29 cellular contexts compared by ENCODE assay signal in genomic region chr10:93850484-93851015, GRCh38.
"Had no signal": no experiment of that assay in that cellular context is flagged by ENCODE, and none has a peak within 500 bp of the region (broad histone marks: within the 10 kb centered on the region; RNA-seq: fewer than 3 reads in every experiment).

No MANE protein-coding gene starts in this region.

- H3K4me3 Mint-ChIP-seq: activated CD4-positive, alpha-beta memory T cell treated with anti-CD3 and anti-CD28 coated beads for 36 hours; activated naive CD4-positive, alpha-beta T cell treated with anti-CD3 and anti-CD28 coated beads, Interleukin-2, amount 10 ng/mL, durations not matched to agents 7 days and 5 days; activated naive CD8-positive, alpha-beta T cell treated with anti-CD3 and anti-CD28 coated beads, Interleukin-2, amount 10 ng/mL, durations not matched to agents 7 days and 5 days; activated T-cell treated with anti-CD3 and anti-CD28 coated beads, Interleukin-2, amount 50 U/mL, for 24 hours; endodermal cell; mesothelial cell of epicardium; naive thymus-derived CD4-positive, alpha-beta T cell; neural crest cell; stimulated activated naive B cell treated with anti-CD40 and anti-IgM and Interleukin-4, amounts not matched to agents 10 μg/mL and 1 μg/mL and 100 μg/mL, for 72 hours had no signal

- H3K4me1 ChIP-seq: heart left ventricle, left ventricle myocardium inferior, thyroid gland, upper lobe of right lung had no signal

- H3K4me3 ChIP-seq: heart left ventricle, left ventricle myocardium inferior, stomach, thyroid gland, upper lobe of right lung had no signal

- H3K36me3 ChIP-seq: heart left ventricle, left ventricle myocardium inferior, stomach, thyroid gland, upper lobe of right lung had no signal

- H3K27me3 ChIP-seq: stomach, thyroid gland, upper lobe of right lung had no signal

- ATAC-seq: activated CD4-positive, CD25-positive, alpha-beta regulatory T cell treated with anti-CD3 and anti-CD28 coated beads, Interleukin-2, amount 50 U/mL, for 24 hours; esophagus mucosa; heart left ventricle; naive thymus-derived CD4-positive, alpha-beta T cell; right cardiac atrium; stimulated activated naive B cell treated with anti-CD40 and anti-IgM and Interleukin-4, amounts not matched to agents 10 μg/mL and 1 μg/mL and 100 μg/mL, for 72 hours had no signal

- H3K27ac ChIP-seq: heart left ventricle, left ventricle myocardium inferior, stomach, thyroid gland, VCaP had no signal

- H3K4me1 Mint-ChIP-seq: activated naive CD4-positive, alpha-beta T cell treated with anti-CD3 and anti-CD28 coated beads, Interleukin-2, amount 10 ng/mL, durations not matched to agents 7 days and 5 days; activated naive CD8-positive, alpha-beta T cell treated with anti-CD3 and anti-CD28 coated beads, Interleukin-2, amount 10 ng/mL, durations not matched to agents 7 days and 5 days; naive thymus-derived CD4-positive, alpha-beta T cell; stimulated activated naive B cell treated with anti-CD40 and anti-IgM and Interleukin-4, amounts not matched to agents 10 μg/mL and 1 μg/mL and 100 μg/mL, for 72 hours had no signal

- H3K27ac Mint-ChIP-seq: activated CD4-positive, alpha-beta memory T cell treated with anti-CD3 and anti-CD28 coated beads for 36 hours; activated naive CD4-positive, alpha-beta T cell treated with anti-CD3 and anti-CD28 coated beads, Interleukin-2, amount 10 ng/mL, durations not matched to agents 7 days and 5 days; activated naive CD8-positive, alpha-beta T cell treated with anti-CD3 and anti-CD28 coated beads, Interleukin-2, amount 10 ng/mL, durations not matched to agents 7 days and 5 days; activated T-cell treated with anti-CD3 and anti-CD28 coated beads, Interleukin-2, amount 50 U/mL, for 24 hours; endodermal cell; mesothelial cell of epicardium; naive thymus-derived CD4-positive, alpha-beta T cell; stimulated activated naive B cell treated with anti-CD40 and anti-IgM and Interleukin-4, amounts not matched to agents 10 μg/mL and 1 μg/mL and 100 μg/mL, for 72 hours had no signal

- DNase-seq: activated CD4-positive, alpha-beta memory T cell treated with anti-CD3 and anti-CD28 coated beads for 36 hours; activated CD4-positive, alpha-beta T cell treated with anti-CD3 and anti-CD28 coated beads for 48 hours; activated CD8-positive, alpha-beta memory T cell treated with anti-CD3 and anti-CD28 coated beads, Interleukin-2, amount 50 U/mL, for 48 hours; activated gamma-delta T cell; activated naive CD4-positive, alpha-beta T cell treated with anti-CD3 and anti-CD28 coated beads, Interleukin-2, amount 10 ng/mL, durations not matched to agents 7 days and 5 days; activated naive CD8-positive, alpha-beta T cell treated with anti-CD3 and anti-CD28 coated beads, Interleukin-2, amount 10 ng/mL, durations not matched to agents 7 days and 5 days; activated T-cell treated with anti-CD3 and anti-CD28 coated beads, Interleukin-2, amount 50 U/mL, for 24 hours; amniotic stem cell; caudate nucleus; cortex of kidney; endodermal cell; foreskin fibroblast; heart left ventricle; left ventricle myocardium inferior; mammary epithelial cell; naive thymus-derived CD4-positive, alpha-beta T cell; posterior cingulate gyrus; right cardiac atrium; stimulated activated CD4-positive, alpha-beta T cell treated with anti-CD3 and anti-CD28 coated beads, Interleukin-15, amount 100 ng/mL, for 24 hours; stimulated activated CD4-positive, alpha-beta T cell treated with anti-CD3 and anti-CD28 coated beads, Interleukin-2, amount 100 ng/mL, for 24 hours; stimulated activated naive B cell treated with anti-CD40 and anti-IgM and Interleukin-4, amounts not matched to agents 10 μg/mL and 1 μg/mL and 100 μg/mL, for 72 hours; stomach; thyroid gland; upper lobe of right lung had no signal

- H3K9me3 Mint-ChIP-seq: activated naive CD4-positive, alpha-beta T cell treated with anti-CD3 and anti-CD28 coated beads, Interleukin-2, amount 10 ng/mL, durations not matched to agents 7 days and 5 days; activated naive CD8-positive, alpha-beta T cell treated with anti-CD3 and anti-CD28 coated beads, Interleukin-2, amount 10 ng/mL, durations not matched to agents 7 days and 5 days; activated T-cell treated with anti-CD3 and anti-CD28 coated beads, Interleukin-2, amount 50 U/mL, for 24 hours had no signal

- H3K9me3 ChIP-seq: stomach, thyroid gland, upper lobe of right lung had no signal

- H3K36me3 Mint-ChIP-seq: activated CD4-positive, alpha-beta memory T cell treated with anti-CD3 and anti-CD28 coated beads for 36 hours; activated naive CD4-positive, alpha-beta T cell treated with anti-CD3 and anti-CD28 coated beads, Interleukin-2, amount 10 ng/mL, durations not matched to agents 7 days and 5 days; activated naive CD8-positive, alpha-beta T cell treated with anti-CD3 and anti-CD28 coated beads, Interleukin-2, amount 10 ng/mL, durations not matched to agents 7 days and 5 days; mesothelial cell of epicardium; naive thymus-derived CD4-positive, alpha-beta T cell; stimulated activated naive B cell treated with anti-CD40 and anti-IgM and Interleukin-4, amounts not matched to agents 10 μg/mL and 1 μg/mL and 100 μg/mL, for 72 hours had no signal
